In the genomic region with DNA sequence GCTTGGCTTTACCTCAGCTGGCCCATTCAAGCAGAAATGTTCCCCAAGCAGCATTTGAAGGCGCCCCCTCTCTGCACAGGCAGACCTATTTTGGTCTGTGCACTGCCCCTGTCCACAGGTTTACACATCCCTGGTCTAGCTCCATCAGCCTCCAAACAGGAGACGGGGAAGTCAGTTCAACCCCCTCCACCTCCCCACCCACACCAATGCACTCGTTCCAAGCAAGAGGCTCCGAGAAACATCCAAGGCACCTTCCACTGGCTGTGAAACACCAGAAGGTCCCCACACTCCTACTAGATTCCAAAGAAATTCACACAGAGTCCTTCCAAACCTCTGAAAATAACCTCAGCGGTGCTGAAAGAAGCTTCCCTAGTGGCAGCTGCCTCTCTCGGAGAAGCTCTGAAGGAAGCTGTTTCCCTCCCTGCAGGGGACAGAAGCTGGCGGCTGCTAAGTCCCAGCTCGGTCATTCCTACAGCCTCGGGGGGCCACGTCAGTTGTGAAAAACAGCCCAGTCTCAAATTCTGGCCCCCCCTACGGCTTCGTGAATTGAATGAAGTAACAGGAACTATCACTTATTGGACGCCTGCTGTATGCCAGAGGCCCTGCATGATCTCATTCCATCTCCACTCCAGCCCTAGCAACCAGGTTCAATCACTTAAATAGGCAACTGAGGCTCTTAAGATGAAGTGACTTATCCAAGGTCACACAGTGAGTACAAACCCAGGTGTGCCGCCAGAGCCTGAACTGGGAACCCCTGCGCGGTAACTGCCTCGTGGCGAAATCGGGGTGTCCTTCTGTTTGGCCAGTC, we compare ENCODE assay signal across 8 cellular contexts. TPM values are rescaled to one million over a fixed set of nuclear protein-coding genes. Genes with fewer than 3 reads are reported as not detected.
DNase-seq lines count a peak whose midpoint lies in the region; ATAC-seq and TF ChIP-seq lines count a peak whose summit lies in the region.

No MANE protein-coding gene starts in this region.

- H2AFZ ChIP-seq in mesenchymal stem cell (ENCODE audit: low read depth, low read length) = no peak overlapping the region

- H3K4me2 ChIP-seq in mesenchymal stem cell (ENCODE audit: low read length, poor library complexity, severe bottlenecking) = peak overlapping the region; percentile 71

- no peak overlapping the region for H2BK120ac ChIP-seq in mesenchymal stem cell (ENCODE audit: low read depth, low read length)

- H2BK5ac ChIP-seq in mesenchymal stem cell (ENCODE audit: low read depth, low read length, poor library complexity, severe bottlenecking) = no peak overlapping the region

- no peak overlapping the region for H4K91ac ChIP-seq in mesenchymal stem cell (ENCODE audit: low read length)

- H3K4me3 Mint-ChIP-seq in T-helper 1 cell treated with Interleukin-12 subunit alpha and Interleukin-12 subunit beta and Interleukin-4 antibody, amounts not matched to agents 30 μg/mL and 1 μg/mL, for 36 hours = peak overlapping the region; percentile 98

- DNase-seq in T-helper 1 cell (no peak), MG63 (peak; percentile 30), cardiac fibroblast (ENCODE audit: low read depth in 2 of 2) (no peak), mesenchymal stem cell (peak; percentile 60), upper lobe of right lung (peak; percentile 52), pons (ENCODE audit: low spot score) (no peak), NCI-H2171 (lab: John Stamatoyannopoulos, UW) (no peak)

- H2AK5ac ChIP-seq in mesenchymal stem cell (ENCODE audit: low read length, severe bottlenecking) = no peak overlapping the region

- H3K79me1 ChIP-seq in mesenchymal stem cell (replicated peaks; ENCODE audit: low read length, poor library complexity, severe bottlenecking) = peaks cover 13% of the 10 kb centered on the region

- peaks cover 23% of the 10 kb centered on the region for H3K4me1 Mint-ChIP-seq in T-helper 1 cell treated with Interleukin-12 subunit alpha and Interleukin-12 subunit beta and Interleukin-4 antibody, amounts not matched to agents 30 μg/mL and 1 μg/mL, for 36 hours (ENCODE audit: low read depth)

- intact Hi-C loops in upper lobe of right lung (cut with DNase I) = no loop called here

- no peak overlapping the region for H2BK15ac ChIP-seq in mesenchymal stem cell (ENCODE audit: low read depth, poor library complexity, severe bottlenecking)

- no peak overlapping the region for H2BK12ac ChIP-seq in mesenchymal stem cell (ENCODE audit: low read length in 2 of 2)

- H3K36me3 ChIP-seq in MG63 = peaks cover 23% of the 10 kb centered on the region
- peaks cover 13% of the 10 kb centered on the region in 2 experiments for H3K36me3 ChIP-seq in mesenchymal stem cell (ENCODE audit: control insufficient read depth in 1 of 2, insufficient read depth in 2 of 2, low read depth in 1 of 2, low read length in 2 of 2)
- H3K36me3 ChIP-seq in upper lobe of right lung = no peaks in the 10 kb centered on the region

- no peak for ATAC-seq in upper lobe of right lung

- H3K36me3 Mint-ChIP-seq in T-helper 1 cell treated with Interleukin-12 subunit alpha and Interleukin-12 subunit beta and Interleukin-4 antibody, amounts not matched to agents 30 μg/mL and 1 μg/mL, for 36 hours (ENCODE audit: low read depth) = peaks cover 2% of the 10 kb centered on the region

- H4K8ac ChIP-seq in mesenchymal stem cell (ENCODE audit: low read length) = peak overlapping the region; percentile 73

- H3K14ac ChIP-seq in mesenchymal stem cell (ENCODE audit: low read length in 2 of 2) = no peak overlapping the region

- H3K27me3 ChIP-seq in MG63 = no peaks in the 10 kb centered on the region
- no peaks in the 10 kb centered on the region for H3K27me3 ChIP-seq in mesenchymal stem cell (ENCODE audit: control insufficient read depth in 1 of 2, insufficient read depth in 1 of 2, low read length in 2 of 2)
- no peaks in the 10 kb centered on the region for H3K27me3 ChIP-seq in upper lobe of right lung

- peak overlapping the region; percentile 90 for H3K27ac Mint-ChIP-seq in T-helper 1 cell treated with Interleukin-12 subunit alpha and Interleukin-12 subunit beta and Interleukin-4 antibody, amounts not matched to agents 30 μg/mL and 1 μg/mL, for 36 hours

- H3K4me3 ChIP-seq in MG63 = peak overlapping the region; percentile 96
- peak overlapping the region; percentile 76 to 97 for H3K4me3 ChIP-seq in cardiac fibroblast (replicated peaks in 1 of 2; ENCODE audit: low read depth in 2 of 2, low read length in 2 of 2)
- peak overlapping the region; percentile 91 to 94 for H3K4me3 ChIP-seq in mesenchymal stem cell (ENCODE audit: insufficient read depth in 1 of 2, low read depth in 1 of 2, low read length in 2 of 2)
- peak overlapping the region; percentile 100 for H3K4me3 ChIP-seq in upper lobe of right lung

- peak overlapping the region in 1 of 2 experiments; percentile 61 for H3K18ac ChIP-seq in mesenchymal stem cell (ENCODE audit: low read depth in 1 of 2, low read length in 2 of 2)

- no peaks in the 10 kb centered on the region for H3K9me3 Mint-ChIP-seq in T-helper 1 cell treated with Interleukin-12 subunit alpha and Interleukin-12 subunit beta and Interleukin-4 antibody, amounts not matched to agents 30 μg/mL and 1 μg/mL, for 36 hours

- H3K9me3 ChIP-seq in MG63 (no peaks in the 10 kb centered on the region), mesenchymal stem cell (ENCODE audit: control insufficient read depth, low read length) (no peaks in the 10 kb centered on the region), upper lobe of right lung (no peaks in the 10 kb centered on the region)

- H3K27ac ChIP-seq in mesenchymal stem cell (ENCODE audit: low read length, poor library complexity, severe bottlenecking) (no peak overlapping the region), upper lobe of right lung (peak overlapping the region; percentile 100)

- H3K9ac ChIP-seq in mesenchymal stem cell (ENCODE audit: low read length) = peak overlapping the region; percentile 95

- H3K4me1 ChIP-seq in mesenchymal stem cell (ENCODE audit: control insufficient read depth, insufficient read depth, low read depth, low read length) = peaks cover 12% of the 10 kb centered on the region
- peaks cover 22% of the 10 kb centered on the region for H3K4me1 ChIP-seq in upper lobe of right lung

- H3K27me3 Mint-ChIP-seq in T-helper 1 cell treated with Interleukin-12 subunit alpha and Interleukin-12 subunit beta and Interleukin-4 antibody, amounts not matched to agents 30 μg/mL and 1 μg/mL, for 36 hours (ENCODE audit: low read depth) = no peaks in the 10 kb centered on the region

- 17% methylated on average over 19 of the region's 19 CpGs for WGBS in mesenchymal stem cell

- H3K4ac ChIP-seq in mesenchymal stem cell (ENCODE audit: low read depth in 1 of 2, low read length in 2 of 2) = peak overlapping the region in 1 of 2 experiments; percentile 48

- no peak overlapping the region for H3K23ac ChIP-seq in mesenchymal stem cell (ENCODE audit: low read length in 2 of 2)

- TF ChIP-seq CTCF in cardiac fibroblast (IDR thresholded peaks at IDR 0.05; ENCODE audit: low read depth, low read length) (no peak), upper lobe of right lung (IDR thresholded peaks at IDR 0.05) (no peak)

RNA-seq across cellular contexts. Expression of gene SPATA2, which starts 0.8 kb away (rescaled TPM):
- 0.56 and 0.72 TPM in 2 replicates for total RNA-seq in MG63 (2014; rRNA removed; shearing (Covaris generic); ENCODE audit: low replicate concordance)
- 5.6 TPM for polyA plus RNA-seq in mesenchymal stem cell (2013, experiment 1 of 2)
- 5.7 TPM for polyA plus RNA-seq in mesenchymal stem cell (2013, experiment 2 of 2)
- total RNA-seq in upper lobe of right lung = 8.7 TPM

RNA-seq across cellular contexts. Expression of gene RNF114, which starts 21.7 kb away (rescaled TPM):
- 86.6 and 89.6 TPM in 2 replicates for total RNA-seq in MG63 (2014; rRNA removed; shearing (Covaris generic); ENCODE audit: low replicate concordance)
- polyA plus RNA-seq in mesenchymal stem cell (2013, experiment 1 of 2) = 37.3 TPM
- 35.5 TPM for polyA plus RNA-seq in mesenchymal stem cell (2013, experiment 2 of 2)
- total RNA-seq in upper lobe of right lung = 74.7 TPM

Comparison
In these comparisons a context has a peak if more than half of its experiments do, and no peak if none do; other contexts are left out.
1. DNase-seq: peak in MG63 (single experiment), mesenchymal stem cell (single experiment) and upper lobe of right lung (single experiment); none in T-helper 1 cell (0 of 5), cardiac fibroblast (0 of 2), pons (single experiment) and NCI-H2171 (single experiment).
2. Peak in every context shown above with its lines, with median percentiles within 50 percentile points of each other: H3K4me3 ChIP-seq.